7 cellular contexts compared by ENCODE assay signal in the genomic region with DNA sequence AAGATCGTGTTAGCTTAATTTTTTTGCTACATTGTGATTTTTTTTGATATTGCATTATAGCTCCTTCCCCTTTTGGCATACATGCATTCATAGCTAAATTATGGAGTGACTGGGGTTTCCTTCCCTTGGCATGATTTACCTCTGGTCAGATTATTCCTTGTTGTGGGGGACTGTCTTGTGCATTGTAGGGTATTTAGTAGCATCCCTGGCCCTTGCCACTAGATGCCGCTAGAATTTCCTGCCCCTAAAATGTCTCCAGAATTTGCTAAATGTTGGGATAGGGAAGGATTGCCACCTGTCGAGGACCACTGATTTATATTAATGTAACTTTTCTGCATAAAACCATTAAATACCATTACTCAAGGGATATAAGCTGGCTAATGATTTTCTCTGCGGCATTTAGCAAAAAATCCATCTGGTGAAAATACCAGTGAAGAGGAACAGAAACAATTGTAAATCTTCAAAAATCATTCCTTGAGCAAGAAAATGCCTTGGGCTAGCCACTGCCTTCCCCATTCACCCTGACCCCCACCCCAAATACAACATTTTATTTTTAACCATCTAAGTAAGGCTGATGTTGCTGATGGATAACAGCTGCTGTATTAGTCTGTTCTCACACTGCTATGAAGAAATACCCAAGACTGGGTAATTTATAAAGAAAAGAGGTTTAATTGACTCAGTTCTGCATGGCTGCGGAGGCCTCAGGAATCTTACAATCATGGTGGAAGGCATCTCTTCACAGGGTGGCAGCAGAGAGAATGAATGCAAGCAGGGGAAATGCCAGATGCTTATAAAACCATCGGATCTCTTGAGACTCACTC.
A peak's percentile ranks its signal among the peaks of the same experiment; 100 is the strongest.
DNase-seq lines count a peak whose midpoint lies in the region; ATAC-seq and TF ChIP-seq lines count a peak whose summit lies in the region.

No MANE protein-coding gene starts in this region.

- intact Hi-C loops in esophagus squamous epithelium (cut with DNase I) = loop anchor here (10.0 kb wide), 1 partner anchor 535 kb away; no protein-coding TSS in a partner anchor

- no peak overlapping the region for H3K27ac Mint-ChIP-seq in progenitor cell of endocrine pancreas
- H3K27ac Mint-ChIP-seq in activated naive CD8-positive, alpha-beta T cell treated with anti-CD3 and anti-CD28 coated beads, Interleukin-2, amount 50 U/mL, for 24 hours = no peak overlapping the region

- no peaks in the 10 kb centered on the region for H3K27me3 Mint-ChIP-seq in progenitor cell of endocrine pancreas
- no peaks in the 10 kb centered on the region for H3K27me3 Mint-ChIP-seq in activated naive CD8-positive, alpha-beta T cell treated with anti-CD3 and anti-CD28 coated beads, Interleukin-2, amount 50 U/mL, for 24 hours

- TF ChIP-seq CTCF in GM13977 (IDR thresholded peaks at IDR 0.05; ENCODE audit: extremely low read depth, insufficient read depth, missing control alignments) (peak; percentile 52), esophagus squamous epithelium (IDR thresholded peaks at IDR 0.05) (peak in 4 of 6 experiments; percentile 34 to 63 (median 42)), progenitor cell of endocrine pancreas (IDR thresholded peaks at IDR 0.05; ENCODE audit: unreplicated experiment) (peak; percentile 55)

- no peak overlapping the region for H3K4me3 Mint-ChIP-seq in progenitor cell of endocrine pancreas (ENCODE audit: low read depth)
- no peak overlapping the region for H3K4me3 Mint-ChIP-seq in activated naive CD8-positive, alpha-beta T cell treated with anti-CD3 and anti-CD28 coated beads, Interleukin-2, amount 50 U/mL, for 24 hours

- WGBS in esophagus squamous epithelium, 2 donors = 59 to 60% methylated on average over 6 of the region's 6 CpGs

- no peaks in the 10 kb centered on the region for H3K27me3 ChIP-seq in esophagus squamous epithelium

- H3K9me3 Mint-ChIP-seq in progenitor cell of endocrine pancreas (ENCODE audit: low read depth) = peaks cover 4% of the 10 kb centered on the region
- no peaks in the 10 kb centered on the region for H3K9me3 Mint-ChIP-seq in activated naive CD8-positive, alpha-beta T cell treated with anti-CD3 and anti-CD28 coated beads, Interleukin-2, amount 50 U/mL, for 24 hours

- H3K4me3 ChIP-seq in esophagus squamous epithelium = no peak overlapping the region

- peaks cover 13% of the 10 kb centered on the region for H3K4me1 Mint-ChIP-seq in progenitor cell of endocrine pancreas (ENCODE audit: low read depth)
- peaks cover 3% of the 10 kb centered on the region for H3K4me1 Mint-ChIP-seq in activated naive CD8-positive, alpha-beta T cell treated with anti-CD3 and anti-CD28 coated beads, Interleukin-2, amount 50 U/mL, for 24 hours

- DNase-seq in GM13977 (ENCODE audit: low spot score) = no peak
- DNase-seq in NOMO-1 treated with DMSO at 0.1 percent for 48 hours (lab: John Stamatoyannopoulos, UW; ENCODE audit: unreplicated experiment) = peak; percentile 61
- DNase-seq in esophagus squamous epithelium (lab: John Stamatoyannopoulos, UW) = no peak
- DNase-seq in progenitor cell of endocrine pancreas (ENCODE audit: low spot score, unreplicated experiment) = no peak
- no peak for DNase-seq in activated naive CD8-positive, alpha-beta T cell treated with anti-CD3 and anti-CD28 coated beads, Interleukin-2, amount 50 U/mL, for 24 hours
- DNase-seq in 8988T = no peak

- no peak for TF ChIP-seq POLR2A in esophagus squamous epithelium (IDR thresholded peaks at IDR 0.05)

- H3K27ac ChIP-seq in esophagus squamous epithelium = peak overlapping the region in 2 of 4 donors; percentile 71 to 73

- in situ Hi-C loops in GM13977 (cut with MboI; ENCODE audit: low pct_unique_long_range_greater_than_20kb, low sequenced_read_pairs, unreplicated experiment) = no loop called here

- H3K36me3 Mint-ChIP-seq in progenitor cell of endocrine pancreas (ENCODE audit: insufficient read depth) = no peaks in the 10 kb centered on the region
- no peaks in the 10 kb centered on the region for H3K36me3 Mint-ChIP-seq in activated naive CD8-positive, alpha-beta T cell treated with anti-CD3 and anti-CD28 coated beads, Interleukin-2, amount 50 U/mL, for 24 hours (ENCODE audit: low read depth)

- no peak for ATAC-seq in activated naive CD8-positive, alpha-beta T cell treated with anti-CD3 and anti-CD28 coated beads, Interleukin-2, amount 50 U/mL, for 24 hours
- no peak for ATAC-seq in GM19463 (IDR thresholded peaks at IDR 0.05; ENCODE audit: unreplicated experiment)

- peaks cover 0 to 38% (median 22%) of the 10 kb centered on the region in 3 donors for H3K4me1 ChIP-seq in esophagus squamous epithelium

- H3K9me3 ChIP-seq in esophagus squamous epithelium = no peaks in the 10 kb centered on the region

- H3K36me3 ChIP-seq in esophagus squamous epithelium = no peaks in the 10 kb centered on the region
